Comparison of ENCODE assay signal across 17 cellular contexts in the genomic region with DNA sequence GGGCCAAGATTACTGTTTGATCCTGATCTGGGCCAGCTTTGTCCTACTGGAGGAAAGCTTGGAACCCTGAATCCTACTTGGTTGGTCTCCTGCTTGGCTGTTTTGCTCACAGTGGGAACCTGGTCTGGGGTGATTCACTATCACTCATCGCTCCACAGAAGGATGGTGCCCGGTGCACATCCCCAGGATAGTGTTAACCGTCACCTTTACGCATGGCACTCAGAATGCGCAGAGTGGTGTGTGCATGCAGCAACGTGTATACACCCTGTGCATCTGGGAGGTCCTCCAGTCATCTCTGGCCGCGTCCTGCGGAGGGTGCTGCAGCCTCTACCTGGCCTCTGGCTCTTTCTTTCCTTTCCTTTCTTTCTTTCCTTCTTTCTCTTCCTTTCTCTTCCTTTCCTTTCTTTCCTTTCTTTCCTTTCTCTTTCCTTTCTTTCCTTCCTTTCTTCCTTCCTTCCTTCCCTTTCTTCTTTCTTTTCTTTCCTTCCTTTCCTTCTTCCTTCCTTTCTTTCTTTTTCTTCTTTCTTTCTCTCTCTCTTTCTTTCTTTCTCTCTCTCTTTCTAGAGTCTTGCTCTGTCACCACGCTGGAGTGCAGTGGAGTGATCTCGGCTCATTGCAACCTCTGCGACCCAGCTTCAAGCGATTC. TPM values are rescaled to one million over a fixed set of nuclear protein-coding genes. Genes with fewer than 3 reads are reported as not detected.
DNase-seq lines count a peak whose midpoint lies in the region; ATAC-seq, FAIRE-seq and TF ChIP-seq lines count a peak whose summit lies in the region.
"Had no signal": no experiment of that assay in that cellular context is flagged by ENCODE, and none has a peak within 500 bp of the region (broad histone marks: within the 10 kb centered on the region; RNA-seq: fewer than 3 reads in every experiment).

No MANE protein-coding gene starts in this region.

- no peak overlapping the region for H3K4me3 ChIP-seq in CD4-positive, CD25-positive, alpha-beta regulatory T cell (ENCODE audit: low read depth, low read length)
- H3K4me3 ChIP-seq in uterus, result no peak overlapping the region
- H3K4me3 ChIP-seq: BLaER1 treated with 17β-estradiol and CSF1 and Interleukin-3, amounts not matched to agents 10 nM and 100 nM; heart right ventricle; prostate gland; SK-N-MC had no signal

- H3K4me3 Mint-ChIP-seq in CD4-positive, CD25-positive, alpha-beta regulatory T cell, result peak overlapping the region in 2 of 4 donors; percentile 61 to 67
- H3K4me3 Mint-ChIP-seq in activated T-helper 17 cell treated with anti-CD3 and anti-CD28 coated beads, Interleukin-2, amount 50 U/mL, for 72 hours, result peak overlapping the region; percentile 11
- no peak overlapping the region for H3K4me3 Mint-ChIP-seq in memory B cell
- H3K4me3 Mint-ChIP-seq: activated naive CD8-positive, alpha-beta T cell treated with anti-CD3 and anti-CD28 coated beads for 36 hours had no signal

- H3K36me3 Mint-ChIP-seq in CD4-positive, CD25-positive, alpha-beta regulatory T cell, result no peaks in the 10 kb centered on the region
- no peaks in the 10 kb centered on the region for H3K36me3 Mint-ChIP-seq in activated T-helper 17 cell treated with anti-CD3 and anti-CD28 coated beads, Interleukin-2, amount 50 U/mL, for 72 hours (ENCODE audit: low read depth)
- no peaks in the 10 kb centered on the region for H3K36me3 Mint-ChIP-seq in memory B cell
- H3K36me3 Mint-ChIP-seq: activated naive CD8-positive, alpha-beta T cell treated with anti-CD3 and anti-CD28 coated beads for 36 hours had no signal

- ATAC-seq in CD4-positive, CD25-positive, alpha-beta regulatory T cell (ENCODE audit: low read depth in 2 of 2), result no peak
- no peak for ATAC-seq in activated T-helper 17 cell treated with anti-CD3 and anti-CD28 coated beads, Interleukin-2, amount 50 U/mL, for 72 hours (replicated peaks)
- ATAC-seq in memory B cell (ENCODE audit: low read depth) (no peak), GM21447 (IDR thresholded peaks at IDR 0.05; ENCODE audit: unreplicated experiment) (no peak)
- ATAC-seq: activated CD4-positive, CD25-positive, alpha-beta regulatory T cell treated with anti-CD3 and anti-CD28 coated beads, Interleukin-2, amount 50 U/mL, for 24 hours; heart right ventricle had no signal

- TF ChIP-seq CTCF in uterus (IDR thresholded peaks at IDR 0.05), result no peak

- no peaks in the 10 kb centered on the region for H3K27me3 ChIP-seq in CD4-positive, CD25-positive, alpha-beta regulatory T cell (ENCODE audit: control insufficient read depth, insufficient read depth, low read length)
- H3K27me3 ChIP-seq in uterus, result no peaks in the 10 kb centered on the region
- H3K27me3 ChIP-seq: heart right ventricle had no signal

- no peak overlapping the region for H3K27ac ChIP-seq in CD4-positive, CD25-positive, alpha-beta regulatory T cell (ENCODE audit: insufficient read depth, low read length, poor library complexity, severe bottlenecking)
- H3K27ac ChIP-seq in uterus, result no peak overlapping the region
- H3K27ac ChIP-seq: BLaER1 treated with 17β-estradiol and CSF1 and Interleukin-3, amounts not matched to agents 10 nM and 100 nM; prostate gland; SK-N-MC had no signal

- TF ChIP-seq POLR2A in uterus (IDR thresholded peaks at IDR 0.05), result no peak

- H3K27me3 Mint-ChIP-seq in CD4-positive, CD25-positive, alpha-beta regulatory T cell, result no peaks in the 10 kb centered on the region
- no peaks in the 10 kb centered on the region for H3K27me3 Mint-ChIP-seq in activated T-helper 17 cell treated with anti-CD3 and anti-CD28 coated beads, Interleukin-2, amount 50 U/mL, for 72 hours
- no peaks in the 10 kb centered on the region for H3K27me3 Mint-ChIP-seq in memory B cell
- H3K27me3 Mint-ChIP-seq: activated naive CD8-positive, alpha-beta T cell treated with anti-CD3 and anti-CD28 coated beads for 36 hours had no signal

- intact Hi-C loops in uterus (cut with DNase I; ENCODE audit: low total_unique reads), result no loop called here

- peak; percentile 60 for FAIRE-seq in HTR-8/SVneo (lab: Jason Lieb, UNC)

- peaks cover 24 to 86% (median 51%) of the 10 kb centered on the region in 4 donors for H3K4me1 Mint-ChIP-seq in CD4-positive, CD25-positive, alpha-beta regulatory T cell
- peaks cover 53% of the 10 kb centered on the region for H3K4me1 Mint-ChIP-seq in activated T-helper 17 cell treated with anti-CD3 and anti-CD28 coated beads, Interleukin-2, amount 50 U/mL, for 72 hours
- H3K4me1 Mint-ChIP-seq in memory B cell, result peaks cover 54% of the 10 kb centered on the region

- no peaks in the 10 kb centered on the region for H3K36me3 ChIP-seq in CD4-positive, CD25-positive, alpha-beta regulatory T cell (ENCODE audit: control insufficient read depth, insufficient read depth, low read length)
- H3K36me3 ChIP-seq in uterus, result no peaks in the 10 kb centered on the region
- H3K36me3 ChIP-seq: BLaER1 treated with 17β-estradiol and CSF1 and Interleukin-3, amounts not matched to agents 10 nM and 100 nM; heart right ventricle; prostate gland had no signal

- no peaks in the 10 kb centered on the region for H3K9me3 Mint-ChIP-seq in CD4-positive, CD25-positive, alpha-beta regulatory T cell
- no peaks in the 10 kb centered on the region for H3K9me3 Mint-ChIP-seq in activated T-helper 17 cell treated with anti-CD3 and anti-CD28 coated beads, Interleukin-2, amount 50 U/mL, for 72 hours
- H3K9me3 Mint-ChIP-seq in memory B cell, result no peaks in the 10 kb centered on the region
- H3K9me3 Mint-ChIP-seq: activated naive CD8-positive, alpha-beta T cell treated with anti-CD3 and anti-CD28 coated beads for 36 hours had no signal

- peak overlapping the region; percentile 48 to 95 (median 75) for H3K27ac Mint-ChIP-seq in CD4-positive, CD25-positive, alpha-beta regulatory T cell
- peak overlapping the region; percentile 62 for H3K27ac Mint-ChIP-seq in activated T-helper 17 cell treated with anti-CD3 and anti-CD28 coated beads, Interleukin-2, amount 50 U/mL, for 72 hours
- H3K27ac Mint-ChIP-seq in memory B cell, result peak overlapping the region; percentile 33
- H3K27ac Mint-ChIP-seq: activated naive CD8-positive, alpha-beta T cell treated with anti-CD3 and anti-CD28 coated beads for 36 hours had no signal

- H3K9me3 ChIP-seq in CD4-positive, CD25-positive, alpha-beta regulatory T cell (ENCODE audit: control insufficient read depth in 2 of 2, low read length in 2 of 2), result no peaks in the 10 kb centered on the region
- no peaks in the 10 kb centered on the region for H3K9me3 ChIP-seq in uterus
- H3K9me3 ChIP-seq: heart right ventricle, prostate gland had no signal

- no peak for DNase-seq in CD4-positive, CD25-positive, alpha-beta regulatory T cell
- DNase-seq in HTR-8/SVneo (ENCODE audit: insufficient read length, low spot score) (no peak), memory B cell (ENCODE audit: low spot score in 2 of 2) (no peak), uterus (no peak), DMS153 treated with DMSO at 0.1 percent for 48 hours (lab: John Stamatoyannopoulos, UW; ENCODE audit: unreplicated experiment) (no peak), cerebellar nuclear complex (lab: John Stamatoyannopoulos, UW) (no peak)
- DNase-seq: activated CD8-positive, alpha-beta memory T cell treated with anti-CD3 and anti-CD28 coated beads, Interleukin-2, amount 50 U/mL, for 4 hours; activated naive CD8-positive, alpha-beta T cell treated with anti-CD3 and anti-CD28 coated beads for 36 hours; erythroblast; heart right ventricle; NCI-H1092 treated with DMSO at 0.1 percent for 48 hours had no signal

- H3K4me1 ChIP-seq in CD4-positive, CD25-positive, alpha-beta regulatory T cell (ENCODE audit: control insufficient read depth, insufficient read depth, low read length, poor library complexity, severe bottlenecking), result peaks cover 84% of the 10 kb centered on the region
- H3K4me1 ChIP-seq in uterus, result peaks cover 13 to 31% of the 10 kb centered on the region in 2 donors

RNA-seq across cellular contexts. Expression of a gene that starts 13.1 kb away (rescaled TPM):
- 218 TPM for total RNA-seq in CD4-positive, CD25-positive, alpha-beta regulatory T cell
- 10 to 100 TPM; 26.4 to 74.2 (median 51.2) TPM for polyA plus RNA-seq in CD4-positive, CD25-positive, alpha-beta regulatory T cell
- 100 to 1,000 TPM; 129 to 175 TPM for total RNA-seq in activated T-helper 17 cell treated with anti-CD3 and anti-CD28 coated beads, Interleukin-2, amount 50 U/mL, for 72 hours
- 100 to 1,000 TPM in 1 of 4 donors, 10 to 100 TPM in 3; 20.9 to 101 (median 39.5) TPM for total RNA-seq in uterus

RNA-seq across cellular contexts. Expression of a gene that starts 31.7 kb away (rescaled TPM):
- total RNA-seq in CD4-positive, CD25-positive, alpha-beta regulatory T cell, result 50.1 TPM
- polyA plus RNA-seq in CD4-positive, CD25-positive, alpha-beta regulatory T cell, result 10 to 100 TPM; 29.6 to 35.4 (median 31.5) TPM
- total RNA-seq in activated T-helper 17 cell treated with anti-CD3 and anti-CD28 coated beads, Interleukin-2, amount 50 U/mL, for 72 hours, result 100 to 1,000 TPM in 1 of 2 donors, 10 to 100 TPM in 1; 76.1 to 101 TPM
- 10 to 100 TPM; 12.9 to 75.4 (median 63.1) TPM for total RNA-seq in uterus
